1 cellular context compared by ENCODE assay signal in genomic region chr2:221156335-221156734, GRCh38.
TF ChIP-seq lines count a peak whose summit lies in the region.

No MANE protein-coding gene starts in this region.

TF ChIP-seq in WTC11, 78 proteins besides CTCF, POLR2A, EP300 and RAD21 (continued from another document):
- no peak for TF ChIP-seq IRF1 (CRISPR knock-in tag; IDR thresholded peaks at IDR 0.05)
- TF ChIP-seq ZSCAN18 (CRISPR knock-in tag; IDR thresholded peaks at IDR 0.05), result no peak
- TF ChIP-seq FOXP4 (CRISPR knock-in tag; IDR thresholded peaks at IDR 0.05), result no peak
- no peak for TF ChIP-seq ATF1 (CRISPR knock-in tag; IDR thresholded peaks at IDR 0.05)
- TF ChIP-seq ZNF263 (CRISPR knock-in tag; IDR thresholded peaks at IDR 0.05; ENCODE audit: low read depth), result no peak
- TF ChIP-seq HMGA2 (CRISPR knock-in tag; IDR thresholded peaks at IDR 0.05), result no peak
- TF ChIP-seq TP53 (CRISPR knock-in tag; IDR thresholded peaks at IDR 0.05), result no peak
- no peak for TF ChIP-seq ZNF423 (CRISPR knock-in tag; IDR thresholded peaks at IDR 0.05)
- TF ChIP-seq ZMAT4 (CRISPR knock-in tag; IDR thresholded peaks at IDR 0.05), result no peak
- TF ChIP-seq NFE2L1 (CRISPR knock-in tag; IDR thresholded peaks at IDR 0.05), result no peak
- no peak for TF ChIP-seq SMAD3 (CRISPR knock-in tag; IDR thresholded peaks at IDR 0.05; ENCODE audit: borderline replicate concordance)
- TF ChIP-seq JUN (CRISPR knock-in tag; IDR thresholded peaks at IDR 0.05), result no peak
